21 cellular contexts compared by ENCODE assay signal in the genomic region with DNA sequence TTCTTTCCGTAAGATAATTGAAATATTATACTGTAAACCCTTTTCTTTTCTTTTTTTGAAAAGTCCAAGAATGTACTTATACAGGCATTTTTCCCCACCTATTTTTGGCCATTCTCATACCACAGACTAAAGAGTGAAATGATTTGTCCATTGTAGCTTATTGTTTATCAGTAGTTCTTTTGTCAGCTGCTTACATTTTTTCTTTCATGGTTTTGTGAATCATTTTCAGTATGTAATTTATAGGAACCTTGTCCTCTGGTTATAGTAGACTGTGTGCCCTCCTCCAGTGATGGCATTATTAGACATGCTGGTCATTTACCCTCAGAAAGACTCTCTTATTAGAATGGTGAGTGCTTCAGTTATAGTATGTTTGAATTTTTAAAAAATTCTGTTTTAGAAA. TPM values are rescaled to one million over a fixed set of nuclear protein-coding genes. Genes with fewer than 3 reads are reported as not detected.
DNase-seq lines count a peak whose midpoint lies in the region; FAIRE-seq and TF ChIP-seq lines count a peak whose summit lies in the region.
"Had no signal": no experiment of that assay in that cellular context is flagged by ENCODE, and none has a peak within 500 bp of the region (broad histone marks: within the 10 kb centered on the region; RNA-seq: fewer than 3 reads in every experiment).

No MANE protein-coding gene starts in this region.

- in situ Hi-C loops in mammary epithelial cell (cut with MboI; ENCODE audit: low sequenced_read_pairs in 2 of 2), result no loop called here

- peak overlapping the region; percentile 48 for H3K27ac Mint-ChIP-seq in activated CD4-positive, alpha-beta T cell treated with anti-CD3 and anti-CD28 coated beads, Interleukin-2, amount 10 ng/mL, durations not matched to agents 24 days and 14 days
- H3K27ac Mint-ChIP-seq in activated CD4-positive, alpha-beta T cell treated with anti-CD3 and anti-CD28 coated beads, Interleukin-2, amount 10 ng/mL, durations not matched to agents 7 days and 5 days, result no peak overlapping the region
- H3K27ac Mint-ChIP-seq: CD8-positive, alpha-beta T cell had no signal

- POLR2A ChIA-PET in activated CD4-positive, alpha-beta T cell treated with anti-CD3 and anti-CD28 coated beads, Interleukin-2, amount 10 ng/mL, durations not matched to agents 7 days and 5 days (lab: Charles Lee), result no interaction called here
- POLR2A ChIA-PET in PC-9 (lab: Charles Lee; ENCODE audit: unreplicated experiment), result no interaction called here

- H3K4me1 ChIP-seq in mammary epithelial cell (ENCODE audit: insufficient read depth, low read length) (peaks cover 13% of the 10 kb centered on the region), keratinocyte (ENCODE audit: control insufficient read depth, extremely low read depth, insufficient read depth, low read length) (peaks cover 23% of the 10 kb centered on the region), skeletal muscle satellite cell (ENCODE audit: control insufficient read depth, insufficient read depth, low read length) (peaks cover 44% of the 10 kb centered on the region), PC-9 (replicated peaks; ENCODE audit: insufficient read depth) (no peaks in the 10 kb centered on the region)

- peak; percentile 51 for FAIRE-seq in keratinocyte (lab: Jason Lieb, UNC)
- FAIRE-seq: D721Med, GM19239, HTR-8/SVneo had no signal

- peaks cover 19% of the 10 kb centered on the region for H3K4me1 Mint-ChIP-seq in activated CD4-positive, alpha-beta T cell treated with anti-CD3 and anti-CD28 coated beads, Interleukin-2, amount 10 ng/mL, durations not matched to agents 24 days and 14 days
- H3K4me1 Mint-ChIP-seq in activated CD4-positive, alpha-beta T cell treated with anti-CD3 and anti-CD28 coated beads, Interleukin-2, amount 10 ng/mL, durations not matched to agents 7 days and 5 days, result no peaks in the 10 kb centered on the region

- no peaks in the 10 kb centered on the region for H3K27me3 Mint-ChIP-seq in activated CD4-positive, alpha-beta T cell treated with anti-CD3 and anti-CD28 coated beads, Interleukin-2, amount 10 ng/mL, durations not matched to agents 24 days and 14 days
- no peaks in the 10 kb centered on the region for H3K27me3 Mint-ChIP-seq in activated CD4-positive, alpha-beta T cell treated with anti-CD3 and anti-CD28 coated beads, Interleukin-2, amount 10 ng/mL, durations not matched to agents 7 days and 5 days

- H3F3A ChIP-seq in PC-9 (ENCODE audit: insufficient read depth, low read depth), result no peaks in the 10 kb centered on the region

- H2AFZ ChIP-seq in mammary epithelial cell (ENCODE audit: low read depth, low read length) (no peak overlapping the region), keratinocyte (ENCODE audit: control insufficient read depth, low read length) (no peak overlapping the region), PC-9 (no peak overlapping the region)

- CTCF ChIA-PET in activated CD4-positive, alpha-beta T cell treated with anti-CD3 and anti-CD28 coated beads, Interleukin-2, amount 10 ng/mL, durations not matched to agents 7 days and 5 days (lab: Charles Lee), result no interaction called here
- CTCF ChIA-PET in mammary epithelial cell (lab: Charles Lee; ENCODE audit: low non-redundant PET) (no interaction called here), PC-9 (lab: Charles Lee) (interaction anchor here (0.6 kb wide), 1 partner anchor 1120 kb away, joined by 4 read pairs; no protein-coding TSS in a partner anchor)

- no peaks in the 10 kb centered on the region for H3K9me2 ChIP-seq in PC-9 (ENCODE audit: insufficient read depth)

- no peak overlapping the region for H3K27ac ChIP-seq in mammary epithelial cell (ENCODE audit: insufficient read depth, low read depth, low read length)
- peak overlapping the region; percentile 19 for H3K27ac ChIP-seq in keratinocyte (ENCODE audit: control insufficient read depth, insufficient read depth, low read length)
- H3K27ac ChIP-seq in PC-9, result no peak overlapping the region
- H3K27ac ChIP-seq: 22Rv1 had no signal

- TF ChIP-seq CTCF in mammary epithelial cell (conservative IDR thresholded peaks at IDR 0.05 in 1 of 2, IDR thresholded peaks at IDR 0.05 in 1 of 2; ENCODE audit: extremely low read depth in 1 of 2, insufficient read depth in 1 of 2, low read depth in 1 of 2, low read length in 2 of 2), result no peak
- TF ChIP-seq CTCF in keratinocyte (optimal IDR thresholded peaks at IDR 0.05 in 1 of 3, IDR thresholded peaks at IDR 0.05 in 1 of 3, conservative IDR thresholded peaks at IDR 0.05 in 1 of 3; ENCODE audit: extremely low read depth in 1 of 3, insufficient read depth in 2 of 3, low read length in 3 of 3), result no peak
- TF ChIP-seq CTCF in PC-9 (conservative IDR thresholded peaks at IDR 0.05), result no peak

- H3K4me2 ChIP-seq in mammary epithelial cell (ENCODE audit: insufficient read depth, low read depth, low read length) (peak overlapping the region; percentile 61), keratinocyte (ENCODE audit: control insufficient read depth, extremely low read depth, insufficient read depth, low read depth, low read length) (peak overlapping the region; percentile 25), skeletal muscle satellite cell (ENCODE audit: low read length) (peak overlapping the region; percentile 3), PC-9 (no peak overlapping the region)

- H3K9me3 Mint-ChIP-seq in activated CD4-positive, alpha-beta T cell treated with anti-CD3 and anti-CD28 coated beads, Interleukin-2, amount 10 ng/mL, durations not matched to agents 24 days and 14 days, result no peaks in the 10 kb centered on the region
- H3K9me3 Mint-ChIP-seq in activated CD4-positive, alpha-beta T cell treated with anti-CD3 and anti-CD28 coated beads, Interleukin-2, amount 10 ng/mL, durations not matched to agents 7 days and 5 days, result no peaks in the 10 kb centered on the region
- H3K9me3 Mint-ChIP-seq: CD8-positive, alpha-beta T cell had no signal

- no peak overlapping the region for H3K9ac ChIP-seq in mammary epithelial cell (ENCODE audit: insufficient read depth, low read length)
- no peak overlapping the region for H3K9ac ChIP-seq in keratinocyte (ENCODE audit: control insufficient read depth, extremely low read depth, insufficient read depth, low read length)
- H3K9ac ChIP-seq in skeletal muscle satellite cell (ENCODE audit: low read depth, low read length), result peak overlapping the region; percentile 28

- H3K79me2 ChIP-seq in mammary epithelial cell (ENCODE audit: insufficient read depth, low read length) (no peaks in the 10 kb centered on the region), keratinocyte (ENCODE audit: control insufficient read depth, insufficient read depth, low read length) (no peaks in the 10 kb centered on the region), PC-9 (ENCODE audit: low read depth) (no peaks in the 10 kb centered on the region)

- dilution Hi-C loops in mammary epithelial cell (cut with HindIII; ENCODE audit: low sequenced_read_pairs) (no loop called here), keratinocyte (cut with MboI; ENCODE audit: extremely low pct_ligation_motif_present, low sequenced_read_pairs) (no loop called here)

- no peaks in the 10 kb centered on the region for H3K9me1 ChIP-seq in keratinocyte (ENCODE audit: control insufficient read depth, extremely low read depth, insufficient read depth, low read length)

- no peaks in the 10 kb centered on the region for H4K20me1 ChIP-seq in mammary epithelial cell (ENCODE audit: insufficient read depth, low read length)
- H4K20me1 ChIP-seq in keratinocyte (ENCODE audit: control insufficient read depth, extremely low read depth, insufficient read depth, low read length), result no peaks in the 10 kb centered on the region
- H4K20me1 ChIP-seq in PC-9 (ENCODE audit: insufficient read depth), result no peaks in the 10 kb centered on the region

- DNase-seq in activated CD4-positive, alpha-beta T cell treated with anti-CD3 and anti-CD28 coated beads, Interleukin-2, amount 10 ng/mL, durations not matched to agents 24 days and 14 days, result no peak
- DNase-seq in activated CD4-positive, alpha-beta T cell treated with anti-CD3 and anti-CD28 coated beads, Interleukin-2, amount 10 ng/mL, durations not matched to agents 7 days and 5 days, result no peak
- DNase-seq in mammary epithelial cell (no peak), keratinocyte (ENCODE audit: low read depth, low spot score) (no peak), NCI-H1436 (lab: John Stamatoyannopoulos, UW) (no peak), occipital lobe (lab: John Stamatoyannopoulos, UW) (no peak), PC-9 (no peak)
- DNase-seq: CD8-positive, alpha-beta T cell; DMS79 treated with DMSO at 0.1 percent for 48 hours; GDM1; NCI-H1092 treated with DMSO at 0.1 percent for 48 hours; NCI-H187 treated with DMSO at 0.1 percent for 48 hours; NCI-H2171 treated with DMSO at 0.1 percent for 48 hours; NCI-H82 had no signal

- H3K36me3 ChIP-seq in mammary epithelial cell (ENCODE audit: insufficient read depth, low read length) (peaks cover 2% of the 10 kb centered on the region), keratinocyte (ENCODE audit: control insufficient read depth in 2 of 2, extremely low read depth in 1 of 2, insufficient read depth in 2 of 2, low read length in 2 of 2) (peaks cover 2 to 8% of the 10 kb centered on the region in 2 experiments), skeletal muscle satellite cell (ENCODE audit: insufficient read depth, low read length) (peaks cover 51% of the 10 kb centered on the region), PC-9 (ENCODE audit: low read depth) (no peaks in the 10 kb centered on the region; the same call in 1 of the 2 replicates)

- H3K4me3 ChIP-seq in mammary epithelial cell (replicated peaks in 1 of 3; ENCODE audit: insufficient read depth in 1 of 3, low read depth in 2 of 3, low read length in 3 of 3) (no peak overlapping the region), keratinocyte (ENCODE audit: control insufficient read depth in 2 of 3, extremely low read depth in 1 of 3, insufficient read depth in 2 of 3, low read depth in 1 of 3, low read length in 3 of 3) (peak overlapping the region in 1 of 3 experiments; percentile 13), skeletal muscle satellite cell (ENCODE audit: low read length) (no peak overlapping the region), PC-9 (no peak overlapping the region)
- H3K4me3 ChIP-seq: K562 had no signal

- 100% methylated on average over 1 of the region's 1 CpG for WGBS in mammary epithelial cell (ENCODE audit: low coverage, missing lambda C conversion rate)

- peaks cover 78% of the 10 kb centered on the region for H3K36me3 Mint-ChIP-seq in activated CD4-positive, alpha-beta T cell treated with anti-CD3 and anti-CD28 coated beads, Interleukin-2, amount 10 ng/mL, durations not matched to agents 24 days and 14 days (ENCODE audit: low read depth)
- H3K36me3 Mint-ChIP-seq in activated CD4-positive, alpha-beta T cell treated with anti-CD3 and anti-CD28 coated beads, Interleukin-2, amount 10 ng/mL, durations not matched to agents 7 days and 5 days (ENCODE audit: low read depth), result peaks cover 27% of the 10 kb centered on the region

- intact Hi-C loops in activated CD4-positive, alpha-beta T cell treated with anti-CD3 and anti-CD28 coated beads, Interleukin-2, amount 10 ng/mL, durations not matched to agents 24 days and 14 days (cut with micrococcal nuclease), result no loop called here
- intact Hi-C loops in mammary epithelial cell (cut with micrococcal nuclease) (no loop called here), PC-9 (cut with micrococcal nuclease; ENCODE audit: unreplicated experiment) (no loop called here)

- H3K9me3 ChIP-seq in mammary epithelial cell (replicated peaks; ENCODE audit: insufficient read depth, low read length) (no peaks in the 10 kb centered on the region), keratinocyte (ENCODE audit: control insufficient read depth, low read depth, low read length) (no peaks in the 10 kb centered on the region), skeletal muscle satellite cell (replicated peaks; ENCODE audit: low read length) (no peaks in the 10 kb centered on the region), PC-9 (ENCODE audit: insufficient read depth, low read depth) (no peaks in the 10 kb centered on the region)

- H3K4me3 Mint-ChIP-seq in activated CD4-positive, alpha-beta T cell treated with anti-CD3 and anti-CD28 coated beads, Interleukin-2, amount 10 ng/mL, durations not matched to agents 24 days and 14 days, result no peak overlapping the region
- H3K4me3 Mint-ChIP-seq in activated CD4-positive, alpha-beta T cell treated with anti-CD3 and anti-CD28 coated beads, Interleukin-2, amount 10 ng/mL, durations not matched to agents 7 days and 5 days, result no peak overlapping the region
- H3K4me3 Mint-ChIP-seq: CD8-positive, alpha-beta T cell had no signal

- H3K27me3 ChIP-seq in mammary epithelial cell (ENCODE audit: insufficient read depth, low read length), result no peaks in the 10 kb centered on the region
- H3K27me3 ChIP-seq in keratinocyte (ENCODE audit: control insufficient read depth, extremely low read depth, insufficient read depth, low read length), result no peaks in the 10 kb centered on the region
- H3K27me3 ChIP-seq in skeletal muscle satellite cell (ENCODE audit: control insufficient read depth, insufficient read depth, low read length), result no peaks in the 10 kb centered on the region
- H3K27me3 ChIP-seq in PC-9 (ENCODE audit: insufficient read depth, low read depth), result no peaks in the 10 kb centered on the region

- no TSS peak for BruUV-seq in mammary epithelial cell (replicated peaks; lab: Mats Ljungman, UMichigan)
- no TSS peak for BruUV-seq in PC-9 (replicated peaks; lab: Mats Ljungman, UMichigan)

RNA-seq across cellular contexts. Expression of gene CCKAR, which starts 56.7 kb away (rescaled TPM):
- not detected in 2 replicates for total RNA-seq in activated CD4-positive, alpha-beta T cell treated with anti-CD3 and anti-CD28 coated beads, Interleukin-2, amount 10 ng/mL, durations not matched to agents 24 days and 14 days
- not detected for total RNA-seq in activated CD4-positive, alpha-beta T cell treated with anti-CD3 and anti-CD28 coated beads, Interleukin-2, amount 10 ng/mL, durations not matched to agents 7 days and 5 days
- total RNA-seq in mammary epithelial cell (not detected), occipital lobe (not detected), PC-9 (2021) (not detected in 2 replicates)
- polyA plus RNA-seq in mammary epithelial cell (not detected), keratinocyte (not detected in 3 replicates)
- polyA minus RNA-seq in mammary epithelial cell (not detected), keratinocyte (not detected in 3 replicates)
- polyA plus RNA-seq in keratinocyte (2011; ENCODE audit: low read depth), result not detected
- not detected in 2 replicates for polyA plus RNA-seq in keratinocyte (2011; cell fraction: cytosol; rRNA removed)
- not detected in 2 replicates for polyA plus RNA-seq in keratinocyte (2011; cell fraction: nucleus; rRNA removed)
- not detected in 2 replicates for polyA plus RNA-seq in keratinocyte (2012; ENCODE audit: low replicate concordance)
- polyA minus RNA-seq in keratinocyte (2011; cell fraction: cytosol; rRNA and poly(A)+ RNA removed), result not detected
- polyA minus RNA-seq in keratinocyte (2011; cell fraction: nucleus; rRNA and poly(A)+ RNA removed), result not detected in 2 replicates
- total RNA-seq in skeletal muscle satellite cell (2012; rRNA removed), result not detected in 2 replicates
- total RNA-seq: CD8-positive, alpha-beta T cell; K562; NCI-H460 had no signal
- polyA plus RNA-seq: K562 had no signal
